In genomic region chr1:203202431-203203245, GRCh38 we compare ENCODE assay signal across 11 cellular contexts. TPM values are rescaled to one million over a fixed set of nuclear protein-coding genes. Genes with fewer than 3 reads are reported as not detected.
DNase-seq lines count a peak whose midpoint lies in the region; ATAC-seq, FAIRE-seq and TF ChIP-seq lines count a peak whose summit lies in the region.
"Had no signal": no experiment of that assay in that cellular context is flagged by ENCODE, and none has a peak within 500 bp of the region (broad histone marks: within the 10 kb centered on the region; RNA-seq: fewer than 3 reads in every experiment).

No MANE protein-coding gene starts in this region.

- H3K36me3 Mint-ChIP-seq in Calu3 (ENCODE audit: insufficient read depth, unreplicated experiment) (no peaks in the 10 kb centered on the region), T-helper 17 cell (ENCODE audit: low read depth) (peaks cover 2% of the 10 kb centered on the region)

- H3K36me3 ChIP-seq in Karpas-422 (ENCODE audit: insufficient read depth, low read length) (no peaks in the 10 kb centered on the region), bronchial epithelial cell (ENCODE audit: control insufficient read depth, insufficient read depth, low read length) (no peaks in the 10 kb centered on the region), lung (ENCODE audit: control insufficient read depth in 2 of 2, insufficient read depth in 2 of 2, low read length in 2 of 2) (no peaks in the 10 kb centered on the region), uterus (no peaks in the 10 kb centered on the region)

- no peaks in the 10 kb centered on the region for H3K79me2 ChIP-seq in Karpas-422 (ENCODE audit: low read length)

- H3K4me2 ChIP-seq in Karpas-422 (ENCODE audit: low read depth, low read length, poor library complexity, severe bottlenecking), result no peak overlapping the region

- TF ChIP-seq POLR2A in uterus (IDR thresholded peaks at IDR 0.05), result no peak

- H3K9me3 Mint-ChIP-seq in Calu3 (ENCODE audit: low read depth, unreplicated experiment), result no peaks in the 10 kb centered on the region

- no peak overlapping the region for H3K4me3 Mint-ChIP-seq in Calu3 (ENCODE audit: low read depth, unreplicated experiment)
- no peak overlapping the region for H3K4me3 Mint-ChIP-seq in T-helper 17 cell

- H3K27ac Mint-ChIP-seq in Calu3 (ENCODE audit: unreplicated experiment), result no peak overlapping the region
- no peak overlapping the region for H3K27ac Mint-ChIP-seq in T-helper 17 cell

- intact Hi-C loops in uterus (cut with DNase I; ENCODE audit: low total_unique reads) (no loop called here), Calu3 (cut with micrococcal nuclease; ENCODE audit: unreplicated experiment) (no loop called here)

- peak; percentile 36 for FAIRE-seq in bronchial epithelial cell (lab: Jason Lieb, UNC)
- FAIRE-seq: GM12878 had no signal

- H3K9me3 ChIP-seq in Karpas-422 (ENCODE audit: low read length), result no peaks in the 10 kb centered on the region
- no peaks in the 10 kb centered on the region for H3K9me3 ChIP-seq in lung (ENCODE audit: control insufficient read depth in 2 of 2, insufficient read depth in 1 of 2, low read length in 1 of 2)
- H3K9me3 ChIP-seq in uterus, result no peaks in the 10 kb centered on the region
- no peaks in the 10 kb centered on the region for H3K9me3 ChIP-seq in T-helper 17 cell (ENCODE audit: control insufficient read depth, low read length, poor library complexity, severe bottlenecking)

- DNase-seq in Karpas-422, result no peak
- peak; percentile 32 for DNase-seq in bronchial epithelial cell (ENCODE audit: low read depth)
- DNase-seq in lung (ENCODE audit: low spot score), result peak; percentile 51
- DNase-seq in uterus, result peak; percentile 69 to 75
- DNase-seq in Calu3, result no peak
- no peak for DNase-seq in HT-29 (ENCODE audit: low spot score)
- no peak for DNase-seq in T-helper 17 cell
- DNase-seq: activated CD4-positive, alpha-beta T cell treated with anti-CD3 and anti-CD28 coated beads, Interleukin-2, amount 50 U/mL, for 4 hours; cerebellar nuclear complex; stimulated activated CD4-positive, alpha-beta T cell treated with anti-CD3 and anti-CD28 coated beads, Interleukin-2, amount 100 ng/mL, for 48 hours had no signal

- TF ChIP-seq CTCF in bronchial epithelial cell (IDR thresholded peaks at IDR 0.05; ENCODE audit: insufficient read depth, low read length, severe bottlenecking) (no peak), lung (IDR thresholded peaks at IDR 0.05; ENCODE audit: control extremely low read depth, extremely low read depth) (no peak), uterus (IDR thresholded peaks at IDR 0.05) (no peak), Calu3 (IDR thresholded peaks at IDR 0.05; ENCODE audit: unreplicated experiment) (no peak)

- peak; percentile 68 for ATAC-seq in lung (ENCODE audit: insufficient read depth, low FRiP score)
- ATAC-seq in T-helper 17 cell, result no peak
- ATAC-seq: GM12878 had no signal

- 0 out of 2 replicates have a peak overlapping the region, but pooled peaks have one; percentile 63 for H2AFZ ChIP-seq in Karpas-422 (ENCODE audit: low read length)

- no peak overlapping the region for H3K9ac ChIP-seq in Karpas-422 (ENCODE audit: low read length)

- H3K27ac ChIP-seq in Karpas-422 (ENCODE audit: low read length), result no peak overlapping the region
- peak overlapping the region; percentile 30 to 80 for H3K27ac ChIP-seq in lung (ENCODE audit: low read depth in 1 of 2, low read length in 1 of 2)
- peak overlapping the region; percentile 64 to 70 for H3K27ac ChIP-seq in uterus

- CTCF ChIA-PET in Calu3 (lab: Charles Lee), result interaction anchor here (0.8 kb wide), 1 partner anchor 14 kb away, joined by 3 read pairs; no protein-coding TSS in a partner anchor

- H3K4me3 ChIP-seq in Karpas-422 (ENCODE audit: low read length), result no peak overlapping the region
- H3K4me3 ChIP-seq in bronchial epithelial cell (ENCODE audit: low read depth, low read length), result no peak overlapping the region
- no peak overlapping the region for H3K4me3 ChIP-seq in lung
- no peak overlapping the region for H3K4me3 ChIP-seq in uterus
- H3K4me3 ChIP-seq: GM12878 had no signal

- BruUV-seq in Calu3 (replicated peaks; lab: Mats Ljungman, UMichigan), result no TSS peak

- H3K27me3 ChIP-seq in Karpas-422 (ENCODE audit: low read length) (no peaks in the 10 kb centered on the region), bronchial epithelial cell (ENCODE audit: control insufficient read depth, insufficient read depth, low read length) (no peaks in the 10 kb centered on the region), lung (ENCODE audit: control insufficient read depth, insufficient read depth) (no peaks in the 10 kb centered on the region), uterus (no peaks in the 10 kb centered on the region)

- H3K27me3 Mint-ChIP-seq in Calu3 (ENCODE audit: unreplicated experiment) (peaks cover 89% of the 10 kb centered on the region), T-helper 17 cell (peaks cover 58% of the 10 kb centered on the region)

- H3K4me1 Mint-ChIP-seq in Calu3 (ENCODE audit: low read depth, unreplicated experiment) (no peaks in the 10 kb centered on the region), T-helper 17 cell (no peaks in the 10 kb centered on the region)

- no peaks in the 10 kb centered on the region for H3K9me2 ChIP-seq in Karpas-422 (replicated peaks; ENCODE audit: insufficient read depth, low read length)

- H4K20me1 ChIP-seq in Karpas-422 (ENCODE audit: insufficient read depth, low read depth, low read length), result no peaks in the 10 kb centered on the region

- H3K4me1 ChIP-seq in Karpas-422 (ENCODE audit: low read length) (peaks cover 12% of the 10 kb centered on the region), lung (ENCODE audit: control insufficient read depth in 2 of 2, insufficient read depth in 2 of 2, low read length in 2 of 2) (peaks cover 0 to 9% of the 10 kb centered on the region in 2 donors), uterus (peaks cover 0 to 9% of the 10 kb centered on the region in 2 donors)

- 50 to 76% methylated on average over 15 of the region's 15 CpGs for WGBS in lung, 2 donors

RNA-seq across cellular contexts. Expression of gene CHI3L1, which starts 16.1 kb away (rescaled TPM):
- total RNA-seq in Karpas-422 (2014; rRNA removed; shearing (Covaris generic); ENCODE audit: low replicate concordance), result 5.4 and 10.1 TPM in 2 replicates
- total RNA-seq in bronchial epithelial cell, result 0.79 and 1.7 TPM in 2 replicates
- 10 to 100 TPM; 46.4 to 98.6 TPM for total RNA-seq in lung
- polyA plus RNA-seq in lung, result 100 to 1,000 TPM; 122 to 169 TPM
- total RNA-seq in uterus, result 10 to 100 TPM in 2 of 4 donors, 1 to 10 TPM in 1, not detected in 1; 6.2 to 28.2 (median 21.2) TPM
- not detected in 2 replicates for total RNA-seq in Calu3 (2022)
- total RNA-seq in HT-29 (2014; rRNA removed; shearing (Covaris generic)), result not detected in 2 replicates
- total RNA-seq in T-helper 17 cell, result not detected

RNA-seq across cellular contexts. Expression of gene CHIT1, which starts 26.8 kb away (rescaled TPM):
- total RNA-seq in Karpas-422 (2014; rRNA removed; shearing (Covaris generic); ENCODE audit: low replicate concordance), result 0.89 and 15.2 TPM in 2 replicates
- total RNA-seq in bronchial epithelial cell, result under 0.01 TPM in 2 replicates
- total RNA-seq in lung, result 1 to 10 TPM in 1 of 2 donors, under 1 TPM in 1; 0.89 to 1.6 TPM
- polyA plus RNA-seq in lung, result 1 to 10 TPM; 2.3 to 4.9 TPM
- total RNA-seq in uterus, result under 1 TPM in 2 of 4 donors, not detected in 2; 0.07 to 0.77 TPM
- total RNA-seq in Calu3 (2022), result not detected in 2 replicates
- not detected in 2 replicates for total RNA-seq in HT-29 (2014; rRNA removed; shearing (Covaris generic))
- total RNA-seq in T-helper 17 cell, result 1 to 10 TPM in 1 of 2 donors, under 1 TPM in 1; 0.13 to 1.0 TPM

RNA-seq across cellular contexts. Expression of gene MYBPH, which starts 27.0 kb away (rescaled TPM):
- 52.4 and 62.2 TPM in 2 replicates for total RNA-seq in Karpas-422 (2014; rRNA removed; shearing (Covaris generic); ENCODE audit: low replicate concordance)
- not detected in 2 replicates for total RNA-seq in bronchial epithelial cell
- not detected for total RNA-seq in lung
- under 1 TPM; 0.16 to 0.41 TPM for polyA plus RNA-seq in lung
- total RNA-seq in uterus, result under 1 TPM in 1 of 4 donors, not detected in 3; 0.64 TPM
- total RNA-seq in Calu3 (2022), result not detected in 2 replicates
- total RNA-seq in HT-29 (2014; rRNA removed; shearing (Covaris generic)), result not detected in 2 replicates
- not detected for total RNA-seq in T-helper 17 cell

Comparison
In these comparisons a context has a peak if more than half of its experiments do, and no peak if none do; other contexts are left out.
1. DNase-seq: peak in bronchial epithelial cell (single experiment), lung (single experiment) and uterus (2 of 2); none in Karpas-422 (single experiment), Calu3 (single experiment), HT-29 (single experiment) and T-helper 17 cell (0 of 3).
2. RNA of gene MYBPH, which starts 27.0 kb away (total RNA-seq): 52.4 to 62.2 TPM in Karpas-422; not detected in lung, not detected in bronchial epithelial cell, 0.64 TPM in uterus, not detected in Calu3, not detected in HT-29 and not detected in T-helper 17 cell; every median in the first group is over 10 times any median in the second.